In the genomic region with DNA sequence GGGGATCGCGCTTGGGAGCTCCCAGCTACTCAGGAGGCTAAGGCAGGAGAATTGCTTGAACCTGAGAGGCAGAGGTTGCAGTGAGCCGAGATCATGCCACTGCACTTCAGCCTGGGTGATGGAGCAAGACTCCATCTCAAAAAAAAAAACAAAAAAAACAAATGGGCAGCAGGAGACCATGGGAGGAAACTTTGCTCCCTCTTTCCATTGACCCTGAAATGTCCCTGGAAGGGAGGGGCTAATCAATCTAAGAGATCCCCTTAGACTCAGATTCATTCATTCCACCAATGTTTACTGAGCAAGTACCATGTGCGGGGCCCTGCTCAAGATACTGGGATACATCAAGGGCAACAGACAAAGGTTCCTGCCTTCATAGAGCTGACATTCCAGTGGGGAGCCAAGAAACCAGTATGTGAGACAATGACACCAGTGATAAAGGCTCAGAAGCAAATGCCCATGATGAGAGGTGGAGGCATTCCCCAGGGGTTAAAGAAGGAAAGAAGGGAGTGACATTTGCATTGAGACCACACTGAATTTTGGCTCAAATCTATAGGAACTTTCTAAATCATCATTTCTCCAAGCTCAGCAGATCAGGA, we compare ENCODE assay signal across 1 cellular context.
TF ChIP-seq lines count a peak whose summit lies in the region.

No MANE protein-coding gene starts in this region.

TF ChIP-seq in GM23338, 12 proteins besides CTCF, POLR2A, EP300 and RAD21 (continued from another document):
- TF ChIP-seq, protein P1, sequence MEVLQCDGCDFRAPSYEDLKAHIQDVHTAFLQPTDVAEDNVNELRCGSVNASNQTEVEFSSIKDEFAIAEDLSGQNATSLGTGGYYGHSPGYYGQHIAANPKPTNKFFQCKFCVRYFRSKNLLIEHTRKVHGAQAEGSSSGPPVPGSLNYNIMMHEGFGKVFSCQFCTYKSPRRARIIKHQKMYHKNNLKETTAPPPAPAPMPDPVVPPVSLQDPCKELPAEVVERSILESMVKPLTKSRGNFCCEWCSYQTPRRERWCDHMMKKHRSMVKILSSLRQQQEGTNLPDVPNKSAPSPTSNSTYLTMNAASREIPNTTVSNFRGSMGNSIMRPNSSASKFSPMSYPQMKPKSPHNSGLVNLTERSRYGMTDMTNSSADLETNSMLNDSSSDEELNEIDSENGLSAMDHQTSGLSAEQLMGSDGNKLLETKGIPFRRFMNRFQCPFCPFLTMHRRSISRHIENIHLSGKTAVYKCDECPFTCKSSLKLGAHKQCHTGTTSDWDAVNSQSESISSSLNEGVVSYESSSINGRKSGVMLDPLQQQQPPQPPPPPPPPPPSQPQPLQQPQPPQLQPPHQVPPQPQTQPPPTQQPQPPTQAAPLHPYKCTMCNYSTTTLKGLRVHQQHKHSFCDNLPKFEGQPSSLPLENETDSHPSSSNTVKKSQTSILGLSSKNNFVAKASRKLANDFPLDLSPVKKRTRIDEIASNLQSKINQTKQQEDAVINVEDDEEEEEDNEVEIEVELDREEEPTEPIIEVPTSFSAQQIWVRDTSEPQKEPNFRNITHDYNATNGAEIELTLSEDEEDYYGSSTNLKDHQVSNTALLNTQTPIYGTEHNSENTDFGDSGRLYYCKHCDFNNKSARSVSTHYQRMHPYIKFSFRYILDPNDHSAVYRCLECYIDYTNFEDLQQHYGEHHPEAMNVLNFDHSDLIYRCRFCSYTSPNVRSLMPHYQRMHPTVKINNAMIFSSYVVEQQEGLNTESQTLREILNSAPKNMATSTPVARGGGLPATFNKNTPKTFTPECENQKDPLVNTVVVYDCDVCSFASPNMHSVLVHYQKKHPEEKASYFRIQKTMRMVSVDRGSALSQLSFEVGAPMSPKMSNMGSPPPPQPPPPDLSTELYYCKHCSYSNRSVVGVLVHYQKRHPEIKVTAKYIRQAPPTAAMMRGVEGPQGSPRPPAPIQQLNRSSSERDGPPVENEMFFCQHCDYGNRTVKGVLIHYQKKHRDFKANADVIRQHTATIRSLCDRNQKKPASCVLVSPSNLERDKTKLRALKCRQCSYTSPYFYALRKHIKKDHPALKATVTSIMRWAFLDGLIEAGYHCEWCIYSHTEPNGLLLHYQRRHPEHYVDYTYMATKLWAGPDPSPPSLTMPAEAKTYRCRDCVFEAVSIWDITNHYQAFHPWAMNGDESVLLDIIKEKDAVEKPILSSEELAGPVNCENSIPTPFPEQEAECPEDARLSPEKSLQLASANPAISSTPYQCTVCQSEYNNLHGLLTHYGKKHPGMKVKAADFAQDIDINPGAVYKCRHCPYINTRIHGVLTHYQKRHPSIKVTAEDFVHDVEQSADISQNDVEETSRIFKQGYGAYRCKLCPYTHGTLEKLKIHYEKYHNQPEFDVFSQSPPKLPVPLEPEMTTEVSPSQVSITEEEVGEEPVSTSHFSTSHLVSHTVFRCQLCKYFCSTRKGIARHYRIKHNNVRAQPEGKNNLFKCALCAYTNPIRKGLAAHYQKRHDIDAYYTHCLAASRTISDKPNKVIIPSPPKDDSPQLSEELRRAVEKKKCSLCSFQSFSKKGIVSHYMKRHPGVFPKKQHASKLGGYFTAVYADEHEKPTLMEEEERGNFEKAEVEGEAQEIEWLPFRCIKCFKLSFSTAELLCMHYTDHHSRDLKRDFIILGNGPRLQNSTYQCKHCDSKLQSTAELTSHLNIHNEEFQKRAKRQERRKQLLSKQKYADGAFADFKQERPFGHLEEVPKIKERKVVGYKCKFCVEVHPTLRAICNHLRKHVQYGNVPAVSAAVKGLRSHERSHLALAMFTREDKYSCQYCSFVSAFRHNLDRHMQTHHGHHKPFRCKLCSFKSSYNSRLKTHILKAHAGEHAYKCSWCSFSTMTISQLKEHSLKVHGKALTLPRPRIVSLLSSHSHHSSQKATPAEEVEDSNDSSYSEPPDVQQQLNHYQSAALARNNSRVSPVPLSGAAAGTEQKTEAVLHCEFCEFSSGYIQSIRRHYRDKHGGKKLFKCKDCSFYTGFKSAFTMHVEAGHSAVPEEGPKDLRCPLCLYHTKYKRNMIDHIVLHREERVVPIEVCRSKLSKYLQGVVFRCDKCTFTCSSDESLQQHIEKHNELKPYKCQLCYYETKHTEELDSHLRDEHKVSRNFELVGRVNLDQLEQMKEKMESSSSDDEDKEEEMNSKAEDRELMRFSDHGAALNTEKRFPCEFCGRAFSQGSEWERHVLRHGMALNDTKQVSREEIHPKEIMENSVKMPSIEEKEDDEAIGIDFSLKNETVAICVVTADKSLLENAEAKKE (CRISPR knock-in tag; IDR thresholded peaks at IDR 0.05): no peak
- TF ChIP-seq POLR2AphosphoS5 (IDR thresholded peaks at IDR 0.05; ENCODE audit: low read depth) (no peak), EZH2phosphoT487 (IDR thresholded peaks at IDR 0.05; ENCODE audit: unreplicated experiment) (no peak), NANOG (IDR thresholded peaks at IDR 0.05; ENCODE audit: borderline replicate concordance) (no peak)
